ENCODE assay signal across 1 cellular context in the genomic region with DNA sequence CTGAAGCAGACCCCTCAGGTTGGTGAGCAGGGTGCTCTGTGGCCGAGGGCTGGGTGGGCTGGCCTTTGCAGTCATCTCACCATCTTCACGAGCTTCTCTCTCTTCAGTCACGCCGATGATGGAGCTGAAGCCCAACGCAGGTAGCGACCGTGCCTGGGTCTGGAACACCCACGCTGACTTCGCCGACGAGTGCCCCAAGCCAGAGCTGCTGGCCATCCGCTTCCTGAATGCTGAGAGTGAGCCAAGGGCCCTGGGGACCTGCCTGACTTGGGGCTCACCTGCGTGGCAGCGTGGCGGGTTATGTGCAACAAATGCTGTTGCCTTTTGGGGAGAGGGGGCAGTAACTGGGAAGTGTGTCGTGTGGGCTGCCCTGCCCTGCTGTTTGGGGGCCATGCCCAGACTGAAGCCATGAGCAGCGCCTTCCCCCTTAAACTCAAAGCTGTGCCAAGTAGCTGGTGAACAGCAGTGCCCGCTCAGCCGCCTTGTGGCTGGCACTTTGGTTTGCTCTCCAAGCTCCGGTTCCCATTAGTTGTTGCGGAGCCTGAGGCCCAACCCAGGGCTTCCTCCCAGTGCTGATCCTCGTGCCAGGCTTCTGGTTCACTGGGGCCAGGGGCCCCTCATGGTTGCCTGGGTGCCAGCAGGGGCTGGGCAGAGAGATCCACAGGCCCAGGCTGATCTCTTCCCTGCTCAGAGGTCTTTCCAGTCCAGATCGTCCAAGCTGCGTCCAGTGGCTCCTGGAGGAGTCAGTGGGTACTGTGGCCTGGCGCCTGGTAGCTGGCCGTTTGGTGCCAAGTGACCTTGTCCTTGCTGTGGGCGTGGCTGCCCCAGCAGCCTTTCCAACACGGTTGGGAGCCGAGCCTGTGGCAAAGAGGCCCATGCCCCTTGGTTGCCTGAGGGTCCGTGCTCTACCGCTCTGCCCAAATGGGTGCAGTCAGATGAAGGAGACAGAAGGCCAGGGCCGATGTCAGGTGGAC.
TF ChIP-seq lines count a peak whose summit lies in the region.

No MANE protein-coding gene starts in this region.

TF ChIP-seq in HepG2, 621 proteins besides CTCF, POLR2A, EP300 and RAD21:
- no peak for TF ChIP-seq CBFB (CRISPR knock-in tag; IDR thresholded peaks at IDR 0.05)
- peak; percentile 52 for TF ChIP-seq RBFOX2 (IDR thresholded peaks at IDR 0.05; ENCODE audit: low read depth, low read length)
- 0 out of 2 replicates have a peak, but pooled peaks have one; percentile 21 for TF ChIP-seq ZBTB38 (CRISPR knock-in tag; IDR thresholded peaks at IDR 0.05)
- no peak for TF ChIP-seq POLR2AphosphoS2 (IDR thresholded peaks at IDR 0.05; ENCODE audit: low read depth, low read length)
- TF ChIP-seq ZFP36L2 (CRISPR knock-in tag; IDR thresholded peaks at IDR 0.05), result no peak
- TF ChIP-seq AGO2 (optimal IDR thresholded peaks at IDR 0.05; ENCODE audit: low read depth, low read length), result peak; percentile 80
- TF ChIP-seq ZNF552 (CRISPR knock-in tag; IDR thresholded peaks at IDR 0.05; ENCODE audit: borderline replicate concordance), result no peak
TF ChIP-seq in HepG2: peak in this region for 3.
